ENCODE assay signal across 10 cellular contexts in the genomic region with DNA sequence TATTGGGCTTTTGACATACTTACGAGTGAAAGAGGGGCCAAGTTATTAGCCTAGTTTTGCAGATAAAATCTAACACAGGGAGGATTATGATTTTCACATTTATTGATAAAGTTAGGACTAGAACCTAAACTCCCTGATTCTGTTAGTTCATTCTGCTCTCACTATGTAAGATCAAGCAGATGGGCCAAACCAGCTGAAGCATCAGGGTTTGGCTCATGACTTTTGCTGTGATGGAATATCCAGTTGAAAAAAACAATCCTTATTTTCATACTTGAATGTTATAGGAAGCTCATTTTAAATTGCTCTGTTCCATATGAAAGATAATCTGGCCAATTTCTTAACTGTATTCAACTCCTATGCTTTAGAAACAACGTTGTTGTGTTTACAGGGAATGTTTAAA. TPM values are rescaled to one million over a fixed set of nuclear protein-coding genes. Genes with fewer than 3 reads are reported as not detected.
DNase-seq lines count a peak whose midpoint lies in the region; ATAC-seq, FAIRE-seq and TF ChIP-seq lines count a peak whose summit lies in the region.
"Had no signal": no experiment of that assay in that cellular context is flagged by ENCODE, and none has a peak within 500 bp of the region (broad histone marks: within the 10 kb centered on the region; RNA-seq: fewer than 3 reads in every experiment).

No MANE protein-coding gene starts in this region.

- DNase-seq in left ventricle myocardium inferior (no peak), Right ventricle myocardium inferior (ENCODE audit: missing footprints) (no peak), WTC11 (ENCODE audit: low spot score) (no peak), hepatocyte (ENCODE audit: low spot score) (no peak), suprapubic skin (ENCODE audit: low spot score in 2 of 2) (no peak), H54 (ENCODE audit: insufficient read length, low spot score) (no peak), iPS-NIHi11 (ENCODE audit: low spot score) (no peak), NCI-H446 (lab: John Stamatoyannopoulos, UW) (no peak)
- DNase-seq: stimulated activated CD4-positive, alpha-beta T cell treated with anti-CD3 and anti-CD28 coated beads, Interleukin-1b, Interleukin-23, amount 100 ng/mL, for 48 hours had no signal

- H3K9me3 ChIP-seq in left ventricle myocardium inferior (replicated peaks) (no peaks in the 10 kb centered on the region), hepatocyte (ENCODE audit: low read depth) (no peaks in the 10 kb centered on the region), suprapubic skin (no peaks in the 10 kb centered on the region)

- no peaks in the 10 kb centered on the region for H3K27me3 ChIP-seq in left ventricle myocardium inferior (ENCODE audit: low read depth)
- H3K27me3 ChIP-seq in hepatocyte = no peaks in the 10 kb centered on the region
- no peaks in the 10 kb centered on the region for H3K27me3 ChIP-seq in suprapubic skin

- H3K36me3 ChIP-seq in left ventricle myocardium inferior = no peaks in the 10 kb centered on the region
- no peaks in the 10 kb centered on the region for H3K36me3 ChIP-seq in hepatocyte (replicated peaks; ENCODE audit: insufficient read depth, low read depth)
- H3K36me3 ChIP-seq in suprapubic skin = no peaks in the 10 kb centered on the region

- no peaks in the 10 kb centered on the region for H3K79me2 ChIP-seq in hepatocyte

- intact Hi-C loops in left ventricle myocardium inferior (cut with micrococcal nuclease) = no loop called here
- intact Hi-C loops in Right ventricle myocardium inferior (cut with DNase I) = no loop called here

- peak overlapping the region; percentile 30 for H3K4me3 Mint-ChIP-seq in WTC11

- POLR2A ChIA-PET in WTC11 (lab: Charles Lee) = interaction anchor here (1.1 to 1.8 kb wide), 4 partner anchors 11 to 21 kb away, joined by 3 to 9 read pairs (median 5); no protein-coding TSS in a partner anchor

- H3K4me1 Mint-ChIP-seq in WTC11 = peaks cover 68% of the 10 kb centered on the region

- no peaks in the 10 kb centered on the region for H4K20me1 ChIP-seq in hepatocyte (ENCODE audit: insufficient read depth, poor library complexity, severe bottlenecking)

- H3K27ac ChIP-seq in left ventricle myocardium inferior (replicated peaks) (peak overlapping the region; percentile 46), hepatocyte (peak overlapping the region; percentile 46), suprapubic skin (peak overlapping the region; percentile 51)
- H3K27ac ChIP-seq: C4-2B had no signal

- TF ChIP-seq CTCF in left ventricle myocardium inferior (IDR thresholded peaks at IDR 0.05; ENCODE audit: borderline replicate concordance) = no peak
- TF ChIP-seq CTCF in WTC11 (IDR thresholded peaks at IDR 0.05) = no peak
- TF ChIP-seq CTCF in hepatocyte (IDR thresholded peaks at IDR 0.05; ENCODE audit: poor library complexity) = no peak
- TF ChIP-seq CTCF in suprapubic skin (IDR thresholded peaks at IDR 0.05) = no peak

- CTCF ChIA-PET in WTC11 (lab: Charles Lee) = interaction anchor here (1.2 to 1.8 kb wide), 3 partner anchors 9 to 26 kb away, joined by 3 to 6 read pairs (median 3); no protein-coding TSS in a partner anchor

- peak overlapping the region; percentile 94 for H3K27ac Mint-ChIP-seq in WTC11

- FAIRE-seq in H54 (lab: Jason Lieb, UNC) = no peak

- no peak overlapping the region for H2AFZ ChIP-seq in hepatocyte

- no peaks in the 10 kb centered on the region for H3K36me3 Mint-ChIP-seq in WTC11

- no peak overlapping the region for H3K4me3 ChIP-seq in left ventricle myocardium inferior
- no peak overlapping the region for H3K4me3 ChIP-seq in hepatocyte
- no peak overlapping the region for H3K4me3 ChIP-seq in suprapubic skin

- H3K4me1 ChIP-seq in left ventricle myocardium inferior (peaks cover 14% of the 10 kb centered on the region), hepatocyte (ENCODE audit: insufficient read depth) (peaks cover 21% of the 10 kb centered on the region), suprapubic skin (peaks cover 8% of the 10 kb centered on the region)

- TF ChIP-seq EP300 in suprapubic skin (IDR thresholded peaks at IDR 0.05) = no peak

- no peak for ATAC-seq in Right ventricle myocardium inferior
- no peak for ATAC-seq in WTC11

- H3K4me2 ChIP-seq in hepatocyte = peak overlapping the region; percentile 43

- H3K9me3 Mint-ChIP-seq in WTC11 = no peaks in the 10 kb centered on the region

- H3K27me3 Mint-ChIP-seq in WTC11 (ENCODE audit: low read depth) = no peaks in the 10 kb centered on the region

- WGBS in hepatocyte (ENCODE audit: low lambda C conversion rate, missing lambda C conversion rate) = 52% methylated on average over 2 of the region's 2 CpGs
- 61% methylated on average over 2 of the region's 2 CpGs for WGBS in suprapubic skin

- TF ChIP-seq POLR2A in suprapubic skin (IDR thresholded peaks at IDR 0.05) (no peak), H54 (IDR thresholded peaks at IDR 0.05; ENCODE audit: low read depth, low read length) (no peak)

- no peaks in the 10 kb centered on the region for H3K9me2 ChIP-seq in hepatocyte (replicated peaks; ENCODE audit: insufficient read depth)

TF ChIP-seq in WTC11, 78 proteins besides CTCF, POLR2A, EP300 and RAD21 (continues in another document):
- no peak for TF ChIP-seq FOXP4 (CRISPR knock-in tag; IDR thresholded peaks at IDR 0.05)
- TF ChIP-seq, protein P1, sequence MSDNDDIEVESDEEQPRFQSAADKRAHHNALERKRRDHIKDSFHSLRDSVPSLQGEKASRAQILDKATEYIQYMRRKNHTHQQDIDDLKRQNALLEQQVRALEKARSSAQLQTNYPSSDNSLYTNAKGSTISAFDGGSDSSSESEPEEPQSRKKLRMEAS (CRISPR knock-in tag; IDR thresholded peaks at IDR 0.05) = no peak
- no peak for TF ChIP-seq RELA (CRISPR knock-in tag; IDR thresholded peaks at IDR 0.05; ENCODE audit: borderline replicate concordance)
- no peak for TF ChIP-seq ATF3 (CRISPR knock-in tag; conservative IDR thresholded peaks at IDR 0.05)
- TF ChIP-seq FOXJ3 (CRISPR knock-in tag; IDR thresholded peaks at IDR 0.05; ENCODE audit: borderline replicate concordance) = no peak
- TF ChIP-seq ZNF281 (CRISPR knock-in tag; IDR thresholded peaks at IDR 0.05) = no peak
- no peak for TF ChIP-seq ZBTB21 (CRISPR knock-in tag; IDR thresholded peaks at IDR 0.05; ENCODE audit: borderline replicate concordance)
- TF ChIP-seq ESRRA (CRISPR knock-in tag; IDR thresholded peaks at IDR 0.05; ENCODE audit: borderline replicate concordance) = no peak
- no peak for TF ChIP-seq ZNF317 (CRISPR knock-in tag; IDR thresholded peaks at IDR 0.05; ENCODE audit: borderline replicate concordance, low read depth)
- no peak for TF ChIP-seq ELF4 (CRISPR knock-in tag; IDR thresholded peaks at IDR 0.05; ENCODE audit: low read depth)
- no peak for TF ChIP-seq GTF2I (CRISPR knock-in tag; conservative IDR thresholded peaks at IDR 0.05)
- TF ChIP-seq FOXK1 (CRISPR knock-in tag; IDR thresholded peaks at IDR 0.05) = no peak

RNA-seq across cellular contexts. Expression of gene SPRY1, which starts 21.2 kb away (rescaled TPM):
- total RNA-seq in left ventricle myocardium inferior (39.7 TPM), Right ventricle myocardium inferior (37.0 TPM), WTC11 (2021) (83.5 to 107 TPM (median 88.8 TPM) in 3 replicates), hepatocyte (37.7 and 43.9 TPM in 2 replicates), suprapubic skin (100 to 1,000 TPM; 113 to 381 (median 206) TPM)
- 36.7 and 40.1 TPM in 2 replicates for polyA plus RNA-seq in hepatocyte
